Comparison of ENCODE assay signal across 36 cellular contexts in the genomic region with DNA sequence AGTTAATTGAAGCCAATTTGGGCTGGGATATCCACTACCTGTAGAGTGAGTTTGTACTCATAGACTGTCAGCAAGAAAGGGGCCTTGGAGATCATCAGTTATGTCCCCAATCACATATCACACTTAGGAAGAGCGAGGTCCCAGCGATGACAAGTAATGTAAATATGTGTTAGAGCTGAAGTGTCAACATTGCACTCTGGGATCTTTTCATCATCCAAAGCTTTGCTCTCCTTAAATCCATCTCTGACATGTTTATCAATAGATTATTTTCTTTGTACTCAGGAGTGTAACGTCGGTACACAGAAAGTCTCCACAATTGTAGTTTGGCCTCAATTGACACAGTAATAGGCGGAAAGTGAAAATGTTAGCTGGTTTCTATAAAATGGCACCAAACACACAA.
"Had no signal": no experiment of that assay in that cellular context is flagged by ENCODE, and none has a peak within 500 bp of the region (broad histone marks: within the 10 kb centered on the region; RNA-seq: fewer than 3 reads in every experiment).

No MANE protein-coding gene starts in this region.

- H3K27me3 Mint-ChIP-seq: activated CD8-positive, alpha-beta memory T cell treated with anti-CD3 and anti-CD28 coated beads, Interleukin-2, amount 10 ng/mL, durations not matched to agents 7 days and 5 days; activated naive CD8-positive, alpha-beta T cell treated with anti-CD3 and anti-CD28 coated beads for 36 hours; dendritic cell treated with granulocyte-macrophage colony-stimulating factor and Interleukin-4, amounts not matched to agents 40 ng/mL and 50 ng/mL, for 4 days; effector memory CD8-positive, alpha-beta T cell had no signal

- H3K27ac ChIP-seq: adrenal gland, body of pancreas, coronary artery, dorsolateral prefrontal cortex, epithelial cell of prostate, esophagus squamous epithelium, gastroesophageal sphincter, heart right ventricle, hepatocyte, WERI-Rb-1 had no signal

- ATAC-seq: activated CD4-positive, alpha-beta T cell treated with anti-CD3 and anti-CD28 coated beads for 36 hours; activated CD8-positive, alpha-beta memory T cell treated with anti-CD3 and anti-CD28 coated beads, Interleukin-2, amount 10 ng/mL, durations not matched to agents 7 days and 5 days; activated CD8-positive, alpha-beta T cell treated with anti-CD3 and anti-CD28 coated beads for 36 hours; activated naive CD8-positive, alpha-beta T cell treated with anti-CD3 and anti-CD28 coated beads, Interleukin-2, amount 50 U/mL, for 24 hours; body of pancreas; effector memory CD8-positive, alpha-beta T cell; heart right ventricle had no signal

- H3K4me3 ChIP-seq: adrenal gland, body of pancreas, coronary artery, dorsolateral prefrontal cortex, esophagus squamous epithelium, gastroesophageal sphincter, heart right ventricle, hepatocyte had no signal

- H3K36me3 ChIP-seq: adrenal gland, esophagus squamous epithelium, gastroesophageal sphincter, heart right ventricle, WERI-Rb-1 had no signal

- H3K4me1 Mint-ChIP-seq: activated naive CD4-positive, alpha-beta T cell treated with anti-CD3 and anti-CD28 coated beads, Interleukin-2, amount 50 U/mL, for 24 hours; activated naive CD8-positive, alpha-beta T cell treated with anti-CD3 and anti-CD28 coated beads, Interleukin-2, amount 50 U/mL, for 24 hours had no signal

- H2AFZ ChIP-seq: hepatocyte had no signal

- H3K27me3 ChIP-seq: adrenal gland, body of pancreas, dorsolateral prefrontal cortex, esophagus squamous epithelium, gastroesophageal sphincter, heart right ventricle, hepatocyte had no signal

- H3K4me2 ChIP-seq: hepatocyte had no signal

- H3K79me2 ChIP-seq: hepatocyte had no signal

- H3K9me3 ChIP-seq: adrenal gland had no signal

- H3K4me3 Mint-ChIP-seq: activated CD4-positive, alpha-beta T cell treated with anti-CD3 and anti-CD28 coated beads for 36 hours; activated CD8-positive, alpha-beta memory T cell treated with anti-CD3 and anti-CD28 coated beads, Interleukin-2, amount 10 ng/mL, durations not matched to agents 7 days and 5 days; activated CD8-positive, alpha-beta T cell treated with anti-CD3 and anti-CD28 coated beads for 36 hours; activated naive CD4-positive, alpha-beta T cell treated with anti-CD3 and anti-CD28 coated beads for 36 hours; activated naive CD4-positive, alpha-beta T cell treated with anti-CD3 and anti-CD28 coated beads, Interleukin-2, amount 50 U/mL, for 24 hours; activated naive CD8-positive, alpha-beta T cell treated with anti-CD3 and anti-CD28 coated beads for 36 hours; activated naive CD8-positive, alpha-beta T cell treated with anti-CD3 and anti-CD28 coated beads, Interleukin-2, amount 50 U/mL, for 24 hours; activated T-helper 1 cell treated with anti-CD3 and anti-CD28 coated beads, Interleukin-12 subunit alpha, Interleukin-12 subunit beta, Interleukin-2, Interleukin-4 antibody, amounts not matched to agents 30 ng/mL and 10 ng/mL and 1 ng/mL, durations not matched to agents 14 hours and 24 hours and 36 hours; dendritic cell treated with granulocyte-macrophage colony-stimulating factor and Interleukin-4, amounts not matched to agents 40 ng/mL and 50 ng/mL, for 4 days; effector memory CD8-positive, alpha-beta T cell had no signal

- DNase-seq: activated CD4-positive, alpha-beta T cell treated with anti-CD3 and anti-CD28 coated beads for 36 hours; activated CD4-positive, alpha-beta T cell treated with anti-CD3 and anti-CD28 coated beads, Interleukin-2, amount 50 U/mL, for 1 hour; activated CD4-positive, alpha-beta T cell treated with anti-CD3 and anti-CD28 coated beads, Interleukin-2, amount 50 U/mL, for 48 hours; activated CD4-positive, CD25-positive, alpha-beta regulatory T cell; activated CD4-positive, CD25-positive, alpha-beta regulatory T cell treated with anti-CD3 and anti-CD28 coated beads, Interleukin-2, amount 50 U/mL, for 72 hours; activated CD8-positive, alpha-beta memory T cell treated with anti-CD3 and anti-CD28 coated beads, Interleukin-2, amount 10 ng/mL, durations not matched to agents 7 days and 5 days; activated CD8-positive, alpha-beta memory T cell treated with anti-CD3 and anti-CD28 coated beads, Interleukin-2, amount 50 U/mL, for 4 hours; activated CD8-positive, alpha-beta T cell treated with anti-CD3 and anti-CD28 coated beads for 36 hours; activated effector memory CD4-positive, alpha-beta T cell treated with anti-CD3 and anti-CD28 coated beads, Interleukin-2, amount 50 U/mL, for 16 hours; activated naive CD4-positive, alpha-beta T cell treated with anti-CD3 and anti-CD28 coated beads for 36 hours; activated naive CD8-positive, alpha-beta T cell treated with anti-CD3 and anti-CD28 coated beads for 36 hours; activated naive CD8-positive, alpha-beta T cell treated with anti-CD3 and anti-CD28 coated beads, Interleukin-2, amount 50 U/mL, for 24 hours; activated T-cell treated with anti-CD3 and anti-CD28 coated beads, Interleukin-2, amount 50 U/mL, for 1 hour; activated T-cell treated with anti-CD3 and anti-CD28 coated beads, Interleukin-2, amount 50 U/mL, for 48 hours; adrenal gland; amygdala; aorta; body of pancreas; caudate nucleus; cerebellar nuclear complex; dorsolateral prefrontal cortex; effector memory CD8-positive, alpha-beta T cell; esophagus squamous epithelium; foreskin melanocyte; heart right ventricle; T-helper 2 cell; WERI-Rb-1 had no signal

- H3K4me1 ChIP-seq: adrenal gland, body of pancreas, esophagus squamous epithelium, gastroesophageal sphincter, heart right ventricle had no signal

- FAIRE-seq: TTC549 had no signal

- H3K27ac Mint-ChIP-seq: activated CD4-positive, alpha-beta T cell treated with anti-CD3 and anti-CD28 coated beads for 36 hours; activated CD8-positive, alpha-beta memory T cell treated with anti-CD3 and anti-CD28 coated beads, Interleukin-2, amount 10 ng/mL, durations not matched to agents 7 days and 5 days; activated CD8-positive, alpha-beta T cell treated with anti-CD3 and anti-CD28 coated beads for 36 hours; activated naive CD4-positive, alpha-beta T cell treated with anti-CD3 and anti-CD28 coated beads for 36 hours; activated naive CD4-positive, alpha-beta T cell treated with anti-CD3 and anti-CD28 coated beads, Interleukin-2, amount 50 U/mL, for 24 hours; activated naive CD8-positive, alpha-beta T cell treated with anti-CD3 and anti-CD28 coated beads for 36 hours; activated naive CD8-positive, alpha-beta T cell treated with anti-CD3 and anti-CD28 coated beads, Interleukin-2, amount 50 U/mL, for 24 hours; activated T-helper 1 cell treated with anti-CD3 and anti-CD28 coated beads, Interleukin-12 subunit alpha, Interleukin-12 subunit beta, Interleukin-2, Interleukin-4 antibody, amounts not matched to agents 30 ng/mL and 10 ng/mL and 1 ng/mL, durations not matched to agents 14 hours and 24 hours and 36 hours; activated T-helper 2 cell treated with anti-CD3 and anti-CD28 coated beads, Interferon-gamma antibody, Interleukin-2, Interleukin-4, amounts not matched to agents 10 μg/mL and 5 μg/mL and 100 μg/mL, durations not matched to agents 14 hours and 24 hours and 36 hours; dendritic cell treated with granulocyte-macrophage colony-stimulating factor and Interleukin-4, amounts not matched to agents 40 ng/mL and 50 ng/mL, for 4 days; effector memory CD8-positive, alpha-beta T cell had no signal
